ENCODE assay signal across 8 cellular contexts in genomic region chr11:45180888-45181594, GRCh38. TPM values are rescaled to one million over a fixed set of nuclear protein-coding genes. Genes with fewer than 3 reads are reported as not detected.
A peak's percentile ranks its signal among the peaks of the same experiment; 100 is the strongest.
DNase-seq lines count a peak whose midpoint lies in the region; ATAC-seq, FAIRE-seq and TF ChIP-seq lines count a peak whose summit lies in the region.

No MANE protein-coding gene starts in this region.

- H3K27me3 ChIP-seq in ACC112 (ENCODE audit: insufficient read depth, low read length): no peaks in the 10 kb centered on the region
- H3K27me3 ChIP-seq in WERI-Rb-1 (ENCODE audit: insufficient read depth, low read depth, severe bottlenecking): no peaks in the 10 kb centered on the region
- no peaks in the 10 kb centered on the region for H3K27me3 ChIP-seq in colonic mucosa
- H3K27me3 ChIP-seq in right lobe of liver: no peaks in the 10 kb centered on the region

- TF ChIP-seq POLR2A in right lobe of liver (IDR thresholded peaks at IDR 0.05): no peak

- CTCF ChIA-PET in HEK293T (lab: Yijun Ruan, JAX): interaction anchor here (1.3 kb wide), 1 partner anchor 9 kb away, joined by 3 read pairs; no protein-coding TSS in a partner anchor

- DNase-seq in HEK293T (ENCODE audit: extremely low spot score) (peak; percentile 50), WERI-Rb-1 (peak; percentile 74), colonic mucosa (peak; percentile 67), right lobe of liver (peak in 1 of 3 donors; percentile 63), OCI-M2 (lab: John Stamatoyannopoulos, UW; ENCODE audit: unreplicated experiment) (no peak), GM19239 (ENCODE audit: insufficient read length, low spot score) (no peak)
- DNase-seq in stimulated activated CD8-positive, alpha-beta memory T cell treated with anti-CD3 and anti-CD28 coated beads, Interleukin-4, amount 100 ng/mL, for 48 hours: peak; percentile 66

- H3K27ac ChIP-seq in ACC112 (ENCODE audit: low read depth, low read length) (no peak overlapping the region), WERI-Rb-1 (peak overlapping the region; percentile 61), colonic mucosa (no peak overlapping the region), right lobe of liver (peak overlapping the region; percentile 52 to 67 (median 66))

- H2AFZ ChIP-seq in ACC112 (ENCODE audit: low read length, unreplicated experiment): no peak overlapping the region

- POLR2A ChIA-PET in HEK293T (lab: Yijun Ruan, JAX): interaction anchor here (1.3 to 1.7 kb wide), 3 partner anchors 12 to 34 kb away, joined by 5 read pairs; partner anchors contain the start of gene PRDM11

- H3K4me1 ChIP-seq in ACC112 (ENCODE audit: control insufficient read depth, insufficient read depth, low read length, unreplicated experiment) (peaks cover 14% of the 10 kb centered on the region), colonic mucosa (peaks cover 7% of the 10 kb centered on the region), right lobe of liver (peaks cover 0 to 6% (median 2%) of the 10 kb centered on the region in 4 donors)

- peak overlapping the region; percentile 77 for H3K4me3 ChIP-seq in ACC112 (ENCODE audit: low read depth, low read length)
- H3K4me3 ChIP-seq in WERI-Rb-1 (ENCODE audit: low read depth, low read length): peak overlapping the region; percentile 53
- H3K4me3 ChIP-seq in colonic mucosa: peak overlapping the region; percentile 38
- H3K4me3 ChIP-seq in right lobe of liver: peak overlapping the region; percentile 57 to 66 (median 63)

- peak overlapping the region; percentile 54 to 77 for H3K9ac ChIP-seq in colonic mucosa (ENCODE audit: low read depth in 2 of 2, low read length in 2 of 2)

- intact Hi-C loops in colonic mucosa (cut with DNase I): no loop called here
- intact Hi-C loops in right lobe of liver (cut with DNase I): no loop called here

- no peaks in the 10 kb centered on the region for H3K79me2 ChIP-seq in ACC112 (ENCODE audit: control insufficient read depth, insufficient read depth, low read length, unreplicated experiment)

- no peaks in the 10 kb centered on the region; the same call in 1 of the 2 replicates for H3K36me3 ChIP-seq in ACC112 (ENCODE audit: insufficient read depth, low read length)
- peaks cover 14% of the 10 kb centered on the region for H3K36me3 ChIP-seq in WERI-Rb-1
- no peaks in the 10 kb centered on the region for H3K36me3 ChIP-seq in colonic mucosa
- no peaks in the 10 kb centered on the region for H3K36me3 ChIP-seq in right lobe of liver

- H3K9me3 ChIP-seq in WERI-Rb-1 (ENCODE audit: severe bottlenecking) (no peaks in the 10 kb centered on the region), colonic mucosa (no peaks in the 10 kb centered on the region), right lobe of liver (no peaks in the 10 kb centered on the region)

- 10% methylated on average over 2 of the region's 42 CpGs for WGBS in right lobe of liver (ENCODE audit: insufficient coverage, low coverage, low lambda C conversion rate, missing lambda C conversion rate)

- FAIRE-seq in GM19239 (lab: Jason Lieb, UNC): no peak

- peak; percentile 55 to 71 (median 60) for ATAC-seq in right lobe of liver

- TF ChIP-seq CTCF in WERI-Rb-1 (IDR thresholded peaks at IDR 0.05; ENCODE audit: low read depth, low read length) (peak; percentile 26; the same call in 1 of the 2 replicates), colonic mucosa (IDR thresholded peaks at IDR 0.05) (no peak), right lobe of liver (IDR thresholded peaks at IDR 0.05) (no peak)

TF ChIP-seq in HEK293T, 16 proteins besides CTCF, POLR2A, EP300 and RAD21:
- TF ChIP-seq, protein P1, sequence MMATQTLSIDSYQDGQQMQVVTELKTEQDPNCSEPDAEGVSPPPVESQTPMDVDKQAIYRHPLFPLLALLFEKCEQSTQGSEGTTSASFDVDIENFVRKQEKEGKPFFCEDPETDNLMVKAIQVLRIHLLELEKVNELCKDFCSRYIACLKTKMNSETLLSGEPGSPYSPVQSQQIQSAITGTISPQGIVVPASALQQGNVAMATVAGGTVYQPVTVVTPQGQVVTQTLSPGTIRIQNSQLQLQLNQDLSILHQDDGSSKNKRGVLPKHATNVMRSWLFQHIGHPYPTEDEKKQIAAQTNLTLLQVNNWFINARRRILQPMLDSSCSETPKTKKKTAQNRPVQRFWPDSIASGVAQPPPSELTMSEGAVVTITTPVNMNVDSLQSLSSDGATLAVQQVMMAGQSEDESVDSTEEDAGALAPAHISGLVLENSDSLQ (IDR thresholded peaks at IDR 0.05): no peak
- TF ChIP-seq ELF4 (IDR thresholded peaks at IDR 0.05) (no peak), L3MBTL2 (conservative IDR thresholded peaks at IDR 0.05) (no peak)

RNA-seq across cellular contexts. Expression of gene PRDM11, which starts 34.6 kb away (rescaled TPM):
- total RNA-seq in colonic mucosa (1 to 10 TPM; 4.1 to 8.3 TPM), right lobe of liver (1 to 10 TPM; 1.4 to 4.1 (median 3.8) TPM)

Comparison
In these comparisons a context has a peak if more than half of its experiments do, and no peak if none do; other contexts are left out.
1. H3K27ac ChIP-seq: peak in WERI-Rb-1 (single experiment) and right lobe of liver (3 of 3); none in ACC112 (single experiment) and colonic mucosa (single experiment).
2. DNase-seq: peak in HEK293T (single experiment), WERI-Rb-1 (single experiment), colonic mucosa (single experiment) and stimulated activated CD8-positive, alpha-beta memory T cell treated with anti-CD3 and anti-CD28 coated beads, Interleukin-4, amount 100 ng/mL, for 48 hours (single experiment); none in OCI-M2 (single experiment) and GM19239 (single experiment).
3. Peak in every context shown above with its lines, with median percentiles within 50 percentile points of each other: H3K4me3 ChIP-seq.